Comparison of ENCODE assay signal across 1 cellular context in genomic region chr7:158816271-158816670, GRCh38.
TF ChIP-seq lines count a peak whose summit lies in the region.

No MANE protein-coding gene starts in this region.

TF ChIP-seq in WTC11, 78 proteins besides CTCF, POLR2A, EP300 and RAD21 (continued from another document):
- no peak for TF ChIP-seq IRF2 (CRISPR knock-in tag; IDR thresholded peaks at IDR 0.05; ENCODE audit: borderline replicate concordance, low read depth)
- no peak for TF ChIP-seq USF1 (CRISPR knock-in tag; IDR thresholded peaks at IDR 0.05)
- no peak for TF ChIP-seq ZNF219 (CRISPR knock-in tag; IDR thresholded peaks at IDR 0.05; ENCODE audit: borderline replicate concordance)
- TF ChIP-seq ZNF416 (CRISPR knock-in tag; IDR thresholded peaks at IDR 0.05): no peak
- TF ChIP-seq NFYB (CRISPR knock-in tag; conservative IDR thresholded peaks at IDR 0.05; ENCODE audit: low read depth): no peak
- no peak for TF ChIP-seq CBFB (CRISPR knock-in tag; IDR thresholded peaks at IDR 0.05; ENCODE audit: low read depth)
- no peak for TF ChIP-seq MLX (CRISPR knock-in tag; IDR thresholded peaks at IDR 0.05)
- TF ChIP-seq FOXP1 (CRISPR knock-in tag; IDR thresholded peaks at IDR 0.05; ENCODE audit: borderline replicate concordance): no peak
- TF ChIP-seq ZNF121 (CRISPR knock-in tag; IDR thresholded peaks at IDR 0.05): no peak
- no peak for TF ChIP-seq ZMAT4 (CRISPR knock-in tag; IDR thresholded peaks at IDR 0.05)
